In genomic region chr17:34639706-34640425, GRCh38 we compare ENCODE assay signal across 1 cellular context.
TF ChIP-seq lines count a peak whose summit lies in the region.

No MANE protein-coding gene starts in this region.

TF ChIP-seq in H1, 55 proteins besides CTCF, POLR2A, EP300 and RAD21 (continued from another document):
- no peak for TF ChIP-seq RNF2 (IDR thresholded peaks at IDR 0.05; ENCODE audit: borderline replicate concordance, low read depth, low read length, missing control alignments, poor library complexity, severe bottlenecking)
- no peak for TF ChIP-seq SP4 (IDR thresholded peaks at IDR 0.05; ENCODE audit: low read length)
- TF ChIP-seq ATF2 (IDR thresholded peaks at IDR 0.05; ENCODE audit: low read length): no peak
- TF ChIP-seq ASH2L (IDR thresholded peaks at IDR 0.05; ENCODE audit: low read length): no peak
- TF ChIP-seq TAF7 (optimal IDR thresholded peaks at IDR 0.05; ENCODE audit: borderline replicate concordance, low read depth, low read length): no peak
- no peak for TF ChIP-seq TEAD4 (IDR thresholded peaks at IDR 0.05; ENCODE audit: low read depth, low read length)
- no peak for TF ChIP-seq ZNF274 (IDR thresholded peaks at IDR 0.05; ENCODE audit: borderline replicate concordance, extremely low read depth, low read length)
- no peak for TF ChIP-seq NANOG (IDR thresholded peaks at IDR 0.05; ENCODE audit: insufficient read depth, low read depth, low read length, poor library complexity, severe bottlenecking)
- TF ChIP-seq CTBP2 (IDR thresholded peaks at IDR 0.05; ENCODE audit: borderline replicate concordance, insufficient read depth, insufficient read length, low read length): no peak
